ENCODE assay signal across 10 cellular contexts in genomic region chr1:201016943-201017827, GRCh38. TPM values are rescaled to one million over a fixed set of nuclear protein-coding genes. Genes with fewer than 3 reads are reported as not detected.
A peak's percentile ranks its signal among the peaks of the same experiment; 100 is the strongest.
DNase-seq lines count a peak whose midpoint lies in the region; ATAC-seq and TF ChIP-seq lines count a peak whose summit lies in the region.
"Had no signal": no experiment of that assay in that cellular context is flagged by ENCODE, and none has a peak within 500 bp of the region (broad histone marks: within the 10 kb centered on the region; RNA-seq: fewer than 3 reads in every experiment).

No MANE protein-coding gene starts in this region.

- H3K9ac ChIP-seq in SK-N-SH (no peak overlapping the region), mesendoderm (ENCODE audit: low read length) (no peak overlapping the region)

- H3K27me3 ChIP-seq in SK-N-SH (ENCODE audit: insufficient read depth), result no peaks in the 10 kb centered on the region
- no peaks in the 10 kb centered on the region for H3K27me3 ChIP-seq in mesendoderm (ENCODE audit: insufficient read depth, low read length, poor library complexity)

- no peak overlapping the region for H2BK5ac ChIP-seq in mesendoderm (ENCODE audit: low read length)

- TF ChIP-seq CTCF in SK-N-SH (IDR thresholded peaks at IDR 0.05), result no peak

- no peak for TF ChIP-seq RAD21 in SK-N-SH (IDR thresholded peaks at IDR 0.05; ENCODE audit: low read length)

- no peak overlapping the region for H2BK15ac ChIP-seq in mesendoderm (replicated peaks; ENCODE audit: low read depth)

- H2AFZ ChIP-seq in SK-N-SH (ENCODE audit: low read depth), result no peak overlapping the region

- peaks cover 2% of the 10 kb centered on the region for H3K79me1 ChIP-seq in mesendoderm (ENCODE audit: low read length)

- H3K79me2 ChIP-seq in SK-N-SH (ENCODE audit: insufficient read depth) (no peaks in the 10 kb centered on the region), mesendoderm (ENCODE audit: control insufficient read depth, insufficient read depth, low read length) (no peaks in the 10 kb centered on the region)

- peak; percentile 82 for DNase-seq in D341Med (ENCODE audit: low spot score)
- DNase-seq in SK-N-SH, result peak; percentile 78
- peak; percentile 26 for DNase-seq in mesendoderm
- no peak for DNase-seq in mucosa of gallbladder (ENCODE audit: low spot score)
- DNase-seq in T1000 (lab: John Stamatoyannopoulos, UW), result no peak
- DNase-seq: H9 had no signal

- H3K9me2 ChIP-seq in SK-N-SH, result no peaks in the 10 kb centered on the region

- H3K4me3 ChIP-seq in SK-N-SH (ENCODE audit: low read depth in 2 of 2, low read length in 1 of 2) (no peak overlapping the region), mesendoderm (ENCODE audit: low read length) (no peak overlapping the region)
- H3K4me3 ChIP-seq: cardiac muscle cell had no signal

- POLR2A ChIA-PET in SK-N-SH (lab: Yijun Ruan, JAX), result no interaction called here

- H3K56ac ChIP-seq in mesendoderm (ENCODE audit: low read length), result no peak overlapping the region

- no peak overlapping the region for H3K23ac ChIP-seq in mesendoderm (ENCODE audit: low read length)

- no peak overlapping the region for H2BK120ac ChIP-seq in mesendoderm (ENCODE audit: low read depth, low read length)

- TF ChIP-seq EP300 in SK-N-SH (IDR thresholded peaks at IDR 0.05; ENCODE audit: borderline replicate concordance in 1 of 2, low read depth in 1 of 2, low read length in 1 of 2), result no peak

- no peaks in the 10 kb centered on the region for H4K20me1 ChIP-seq in SK-N-SH (ENCODE audit: insufficient read depth)

- no peak overlapping the region for H3K18ac ChIP-seq in mesendoderm (ENCODE audit: low read length)

- no peaks in the 10 kb centered on the region for H3F3A ChIP-seq in SK-N-SH (replicated peaks; ENCODE audit: insufficient read depth)

- no peak overlapping the region for H3K4ac ChIP-seq in mesendoderm (ENCODE audit: low read depth, low read length)

- no peak overlapping the region for H4K5ac ChIP-seq in mesendoderm (ENCODE audit: low read length)

- H4K8ac ChIP-seq in mesendoderm (ENCODE audit: low read depth, low read length), result no peak overlapping the region

- 73% methylated on average over 5 of the region's 9 CpGs for WGBS in SK-N-SH (ENCODE audit: low lambda C conversion rate)
- WGBS in mesendoderm (ENCODE audit: extremely low coverage, insufficient coverage, low lambda C conversion rate), result no CpG with 5 or more reads among the region's 9 CpGs

- H3K4me2 ChIP-seq in SK-N-SH (no peak overlapping the region; the same call in 1 of the 2 replicates), mesendoderm (ENCODE audit: low read length) (no peak overlapping the region)

- no peaks in the 10 kb centered on the region for H3K9me3 ChIP-seq in SK-N-SH

- peak overlapping the region; percentile 45 for H2AK5ac ChIP-seq in mesendoderm (ENCODE audit: low read length)

- H3K27ac ChIP-seq in SK-N-SH (ENCODE audit: low read depth in 2 of 2, low read length in 1 of 2), result no peak overlapping the region
- no peak overlapping the region for H3K27ac ChIP-seq in mesendoderm (ENCODE audit: low read depth, low read length)
- H3K27ac ChIP-seq: cardiac muscle cell had no signal

- H3K4me1 ChIP-seq in SK-N-SH (ENCODE audit: control insufficient read depth in 1 of 2, insufficient read depth in 2 of 2, low read depth in 1 of 2, low read length in 1 of 2) (peaks cover 10 to 35% of the 10 kb centered on the region in 2 experiments; a peak in 3 of 4 replicates), mesendoderm (ENCODE audit: control insufficient read depth, low read depth, low read length) (peaks cover 39% of the 10 kb centered on the region)

- CTCF ChIA-PET in SK-N-SH (lab: Yijun Ruan, JAX), result interaction anchor here (1.7 to 6.2 kb wide), 4 partner anchors 9 to 97 kb away, joined by 6 to 40 read pairs (median 8); no protein-coding TSS in a partner anchor

- H3K36me3 ChIP-seq in SK-N-SH (replicated peaks in 1 of 2; ENCODE audit: control insufficient read depth in 1 of 2, insufficient read depth in 2 of 2, low read length in 1 of 2) (no peaks in the 10 kb centered on the region), mesendoderm (ENCODE audit: control insufficient read depth, insufficient read depth, low read length) (no peaks in the 10 kb centered on the region)
- H3K36me3 ChIP-seq: cardiac muscle cell had no signal

- ATAC-seq in GM21576 (IDR thresholded peaks at IDR 0.05; ENCODE audit: unreplicated experiment) (peak; percentile 26), GM18858 (IDR thresholded peaks at IDR 0.05; ENCODE audit: unreplicated experiment) (no peak), GM19324 (IDR thresholded peaks at IDR 0.05; ENCODE audit: low FRiP score, unreplicated experiment) (no peak)

TF ChIP-seq in SK-N-SH, 30 proteins besides CTCF, POLR2A, EP300 and RAD21 (continues in another document):
- TF ChIP-seq GATA2 (CRISPR knock-in tag; IDR thresholded peaks at IDR 0.05) (no peak), EZH2phosphoT487 (IDR thresholded peaks at IDR 0.05; ENCODE audit: borderline replicate concordance, low read depth) (no peak), ZBTB33 (IDR thresholded peaks at IDR 0.05; ENCODE audit: borderline replicate concordance, low read depth) (no peak), GABPA (IDR thresholded peaks at IDR 0.05; ENCODE audit: low read depth) (no peak), MXI1 (IDR thresholded peaks at IDR 0.05; ENCODE audit: low read depth, low read length) (no peak), MEF2A (IDR thresholded peaks at IDR 0.05; ENCODE audit: borderline replicate concordance, low read depth) (no peak), FOXJ3 (CRISPR knock-in tag; IDR thresholded peaks at IDR 0.05) (no peak), IRF3 (IDR thresholded peaks at IDR 0.05; ENCODE audit: low read depth, low read length) (no peak), JUND (IDR thresholded peaks at IDR 0.05) (no peak), NFIC (IDR thresholded peaks at IDR 0.05; ENCODE audit: borderline replicate concordance) (no peak), RCOR1 (IDR thresholded peaks at IDR 0.05; ENCODE audit: low read length) (peak; percentile 84; the same call in 1 of the 2 replicates), RFX5 (IDR thresholded peaks at IDR 0.05; ENCODE audit: low read length) (peak; percentile 64; the same call in 1 of the 2 replicates), CHD2 (IDR thresholded peaks at IDR 0.05; ENCODE audit: low read length, partially characterized antibody) (peak; percentile 16), NRF1 (IDR thresholded peaks at IDR 0.05; ENCODE audit: low read depth, low read length) (no peak), YY1 (IDR thresholded peaks at IDR 0.05; ENCODE audit: low read depth) (no peak), ELF1 (IDR thresholded peaks at IDR 0.05) (no peak)
- TF ChIP-seq, protein P1, sequence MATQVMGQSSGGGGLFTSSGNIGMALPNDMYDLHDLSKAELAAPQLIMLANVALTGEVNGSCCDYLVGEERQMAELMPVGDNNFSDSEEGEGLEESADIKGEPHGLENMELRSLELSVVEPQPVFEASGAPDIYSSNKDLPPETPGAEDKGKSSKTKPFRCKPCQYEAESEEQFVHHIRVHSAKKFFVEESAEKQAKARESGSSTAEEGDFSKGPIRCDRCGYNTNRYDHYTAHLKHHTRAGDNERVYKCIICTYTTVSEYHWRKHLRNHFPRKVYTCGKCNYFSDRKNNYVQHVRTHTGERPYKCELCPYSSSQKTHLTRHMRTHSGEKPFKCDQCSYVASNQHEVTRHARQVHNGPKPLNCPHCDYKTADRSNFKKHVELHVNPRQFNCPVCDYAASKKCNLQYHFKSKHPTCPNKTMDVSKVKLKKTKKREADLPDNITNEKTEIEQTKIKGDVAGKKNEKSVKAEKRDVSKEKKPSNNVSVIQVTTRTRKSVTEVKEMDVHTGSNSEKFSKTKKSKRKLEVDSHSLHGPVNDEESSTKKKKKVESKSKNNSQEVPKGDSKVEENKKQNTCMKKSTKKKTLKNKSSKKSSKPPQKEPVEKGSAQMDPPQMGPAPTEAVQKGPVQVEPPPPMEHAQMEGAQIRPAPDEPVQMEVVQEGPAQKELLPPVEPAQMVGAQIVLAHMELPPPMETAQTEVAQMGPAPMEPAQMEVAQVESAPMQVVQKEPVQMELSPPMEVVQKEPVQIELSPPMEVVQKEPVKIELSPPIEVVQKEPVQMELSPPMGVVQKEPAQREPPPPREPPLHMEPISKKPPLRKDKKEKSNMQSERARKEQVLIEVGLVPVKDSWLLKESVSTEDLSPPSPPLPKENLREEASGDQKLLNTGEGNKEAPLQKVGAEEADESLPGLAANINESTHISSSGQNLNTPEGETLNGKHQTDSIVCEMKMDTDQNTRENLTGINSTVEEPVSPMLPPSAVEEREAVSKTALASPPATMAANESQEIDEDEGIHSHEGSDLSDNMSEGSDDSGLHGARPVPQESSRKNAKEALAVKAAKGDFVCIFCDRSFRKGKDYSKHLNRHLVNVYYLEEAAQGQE (IDR thresholded peaks at IDR 0.05; ENCODE audit: low read depth, low read length), result no peak

RNA-seq across cellular contexts. Expression of gene KIF21B, which starts 6.3 kb away (rescaled TPM):
- polyA plus RNA-seq in SK-N-SH (2012; rRNA removed), result 0.24 and 0.26 TPM in 2 replicates
- polyA plus RNA-seq in SK-N-SH (2012; cell fraction: cytosol; rRNA removed), result 0.08 and 0.14 TPM in 2 replicates
- polyA plus RNA-seq in SK-N-SH (2012; cell fraction: nucleus; rRNA removed), result 0.50 and 0.63 TPM in 2 replicates
- polyA plus RNA-seq in mesendoderm (2013, experiment 1 of 2), result 4.6 TPM
- polyA plus RNA-seq in mesendoderm (2013, experiment 2 of 2), result 4.7 TPM
- total RNA-seq in mucosa of gallbladder, result 4.9 TPM

Comparison
In these comparisons a context has a peak if more than half of its experiments do, and no peak if none do; other contexts are left out.
1. DNase-seq: peak in D341Med (single experiment), SK-N-SH (single experiment) and mesendoderm (single experiment); none in mucosa of gallbladder (single experiment) and T1000 (single experiment).